In the genomic region with DNA sequence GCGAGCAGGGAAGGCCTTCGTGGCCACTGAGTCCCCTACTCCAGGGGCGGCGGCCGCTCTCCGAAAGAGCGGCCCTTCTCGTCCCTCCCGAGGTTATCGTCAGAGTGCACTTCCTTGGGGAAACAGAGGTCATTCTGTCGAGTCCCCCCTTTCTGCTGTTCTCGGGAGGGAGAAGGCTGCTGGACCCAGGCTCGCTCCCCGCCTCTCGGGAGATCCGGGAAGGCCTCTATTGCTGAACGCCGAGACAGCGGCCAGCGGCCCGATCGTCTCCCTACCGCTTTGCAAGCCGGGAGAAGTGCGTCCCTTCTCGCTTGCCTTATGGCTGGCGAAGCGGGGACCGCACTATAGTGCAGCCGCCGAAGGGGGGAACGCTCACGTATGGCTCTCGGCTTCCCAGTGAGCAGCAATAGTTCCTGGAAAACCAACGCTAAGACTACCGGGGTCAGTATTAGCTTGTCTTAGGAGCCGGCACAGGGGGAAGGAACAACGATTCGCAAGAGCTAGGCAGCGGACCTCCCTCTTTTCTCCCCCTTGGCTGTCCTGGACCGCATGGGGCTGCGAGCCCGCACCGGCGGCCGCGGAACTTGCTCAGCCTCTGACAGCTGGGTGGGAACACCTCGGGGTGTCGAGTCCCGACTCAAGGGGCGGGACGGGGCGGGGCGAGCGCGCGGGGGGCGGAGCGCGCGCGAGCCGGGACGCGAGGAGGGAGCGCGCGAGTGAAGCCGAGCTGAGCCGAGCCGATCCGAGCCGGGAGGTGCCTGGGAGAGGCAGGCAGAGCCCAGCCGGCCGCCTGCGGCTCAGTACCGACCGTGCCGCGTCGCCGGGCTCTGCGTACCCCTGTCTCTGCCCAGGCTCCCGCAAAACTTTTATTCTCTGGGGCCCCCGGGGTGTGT, we compare ENCODE assay signal across 8 cellular contexts. TPM values are rescaled to one million over a fixed set of nuclear protein-coding genes. Genes with fewer than 3 reads are reported as not detected.
A peak's percentile ranks its signal among the peaks of the same experiment; 100 is the strongest.
DNase-seq lines count a peak whose midpoint lies in the region; ATAC-seq and TF ChIP-seq lines count a peak whose summit lies in the region.

No MANE protein-coding gene starts in this region.

- DNase-seq in CD8-positive, alpha-beta memory T cell, result peak; percentile 84 to 92 (median 86)
- DNase-seq in HL-60 (ENCODE audit: low read depth in 1 of 2, low spot score in 1 of 2), result peak; percentile 68 to 94
- DNase-seq in NCI-H82 treated with DMSO at 0.1 percent for 48 hours (lab: John Stamatoyannopoulos, UW; ENCODE audit: unreplicated experiment), result peak; percentile 94
- peak; percentile 94 for DNase-seq in activated CD8-positive, alpha-beta T cell treated with anti-CD3 and anti-CD28 coated beads, Interleukin-2, amount 10 ng/mL, durations not matched to agents 7 days and 5 days
- DNase-seq in ecto neural progenitor cell (ENCODE audit: low spot score), result peak; percentile 91
- peak; percentile 93 for DNase-seq in lung (ENCODE audit: low spot score)
- DNase-seq in stimulated activated CD4-positive, alpha-beta T cell treated with anti-CD3 and anti-CD28 coated beads, TNF-alpha, amount 100 ng/mL, for 1 hour (ENCODE audit: low read depth in 3 of 3, low spot score in 1 of 3), result peak; percentile 67 to 85 (median 82)

- H3K36me3 Mint-ChIP-seq in CD8-positive, alpha-beta memory T cell, result peaks cover 0 to 9% (median 0%) of the 10 kb centered on the region in 3 donors
- no peaks in the 10 kb centered on the region for H3K36me3 Mint-ChIP-seq in activated CD8-positive, alpha-beta T cell treated with anti-CD3 and anti-CD28 coated beads, Interleukin-2, amount 10 ng/mL, durations not matched to agents 7 days and 5 days (ENCODE audit: low read depth)

- CTCF ChIA-PET in CD8-positive, alpha-beta memory T cell (lab: Charles Lee), result interaction anchor here (1.0 kb wide), 2 partner anchors 9 to 188 kb away, joined by 3 to 4 read pairs; no protein-coding TSS in a partner anchor
- CTCF ChIA-PET in activated CD8-positive, alpha-beta T cell treated with anti-CD3 and anti-CD28 coated beads, Interleukin-2, amount 10 ng/mL, durations not matched to agents 7 days and 5 days (lab: Charles Lee), result interaction anchor here (0.7 to 2.2 kb wide), 4 partner anchors 109 to 466 kb away, joined by 3 to 5 read pairs (median 4); partner anchors contain the start of gene NMD3

- H3K27me3 ChIP-seq in CD8-positive, alpha-beta memory T cell (ENCODE audit: insufficient read depth, low read length, poor library complexity, severe bottlenecking), result peaks cover 5% of the 10 kb centered on the region
- no peaks in the 10 kb centered on the region for H3K27me3 ChIP-seq in HL-60 (ENCODE audit: insufficient read depth, poor library complexity, severe bottlenecking)
- H3K27me3 ChIP-seq in lung (ENCODE audit: control insufficient read depth, insufficient read depth), result no peaks in the 10 kb centered on the region

- TF ChIP-seq CTCF in HL-60 (IDR thresholded peaks at IDR 0.05; ENCODE audit: insufficient read depth, low read length) (no peak), lung (IDR thresholded peaks at IDR 0.05; ENCODE audit: control extremely low read depth, extremely low read depth) (no peak)

- ATAC-seq in GM19467 (IDR thresholded peaks at IDR 0.05; ENCODE audit: unreplicated experiment) (peak; percentile 89), lung (ENCODE audit: insufficient read depth, low FRiP score) (peak; percentile 94)
- peak; percentile 89 for ATAC-seq in activated CD8-positive, alpha-beta T cell treated with anti-CD3 and anti-CD28 coated beads, Interleukin-2, amount 10 ng/mL, durations not matched to agents 7 days and 5 days

- H3K27ac Mint-ChIP-seq in CD8-positive, alpha-beta memory T cell, result peak overlapping the region; percentile 88 to 97 (median 94)
- H3K27ac Mint-ChIP-seq in activated CD8-positive, alpha-beta T cell treated with anti-CD3 and anti-CD28 coated beads, Interleukin-2, amount 10 ng/mL, durations not matched to agents 7 days and 5 days, result peak overlapping the region; percentile 95

- WGBS in lung, 2 donors, result 1% methylated on average over 79 to 85 of the region's 85 CpGs

- H3K9me3 Mint-ChIP-seq in CD8-positive, alpha-beta memory T cell, result no peaks in the 10 kb centered on the region
- no peaks in the 10 kb centered on the region for H3K9me3 Mint-ChIP-seq in activated CD8-positive, alpha-beta T cell treated with anti-CD3 and anti-CD28 coated beads, Interleukin-2, amount 10 ng/mL, durations not matched to agents 7 days and 5 days (ENCODE audit: insufficient read depth)

- no peaks in the 10 kb centered on the region for H3K9me3 ChIP-seq in CD8-positive, alpha-beta memory T cell (ENCODE audit: low read length)
- no peaks in the 10 kb centered on the region for H3K9me3 ChIP-seq in lung (ENCODE audit: control insufficient read depth in 2 of 2, insufficient read depth in 1 of 2, low read length in 1 of 2)

- peaks cover 21% of the 10 kb centered on the region for H3K4me1 ChIP-seq in CD8-positive, alpha-beta memory T cell (ENCODE audit: insufficient read depth, low read length)
- peaks cover 8 to 10% of the 10 kb centered on the region in 2 donors for H3K4me1 ChIP-seq in lung (ENCODE audit: control insufficient read depth in 2 of 2, insufficient read depth in 2 of 2, low read length in 2 of 2)

- H3K4me3 Mint-ChIP-seq in CD8-positive, alpha-beta memory T cell, result peak overlapping the region; percentile 93 to 97 (median 96)
- peak overlapping the region; percentile 96 for H3K4me3 Mint-ChIP-seq in activated CD8-positive, alpha-beta T cell treated with anti-CD3 and anti-CD28 coated beads, Interleukin-2, amount 10 ng/mL, durations not matched to agents 7 days and 5 days

- no peaks in the 10 kb centered on the region for H3K36me3 ChIP-seq in CD8-positive, alpha-beta memory T cell (ENCODE audit: insufficient read depth, low read length)
- H3K36me3 ChIP-seq in lung (ENCODE audit: control insufficient read depth in 2 of 2, insufficient read depth in 2 of 2, low read length in 2 of 2), result no peaks in the 10 kb centered on the region

- peaks cover 28 to 46% (median 34%) of the 10 kb centered on the region in 3 donors for H3K4me1 Mint-ChIP-seq in CD8-positive, alpha-beta memory T cell
- H3K4me1 Mint-ChIP-seq in activated CD8-positive, alpha-beta T cell treated with anti-CD3 and anti-CD28 coated beads, Interleukin-2, amount 10 ng/mL, durations not matched to agents 7 days and 5 days (ENCODE audit: low read depth), result peaks cover 31% of the 10 kb centered on the region

- peaks cover 3 to 4% of the 10 kb centered on the region in 2 donors for H3K27me3 Mint-ChIP-seq in CD8-positive, alpha-beta memory T cell
- H3K27me3 Mint-ChIP-seq in activated CD8-positive, alpha-beta T cell treated with anti-CD3 and anti-CD28 coated beads, Interleukin-2, amount 10 ng/mL, durations not matched to agents 7 days and 5 days (ENCODE audit: low read depth), result peaks cover 23% of the 10 kb centered on the region

- H3K27ac ChIP-seq in CD8-positive, alpha-beta memory T cell (ENCODE audit: low read depth, low read length), result peak overlapping the region; percentile 72
- H3K27ac ChIP-seq in HL-60 (replicated peaks) (peak overlapping the region; percentile 99), lung (ENCODE audit: low read depth in 1 of 2, low read length in 1 of 2) (peak overlapping the region; percentile 92 to 97)

- H3K4me3 ChIP-seq in CD8-positive, alpha-beta memory T cell (ENCODE audit: low read length), result peak overlapping the region; percentile 88
- H3K4me3 ChIP-seq in HL-60 (replicated peaks; ENCODE audit: insufficient read depth, low read length) (peak overlapping the region; percentile 73), lung (peak overlapping the region; percentile 64)

- POLR2A ChIA-PET in CD8-positive, alpha-beta memory T cell (lab: Charles Lee), result interaction anchor here (0.6 to 2.1 kb wide), 7 partner anchors 10 to 556 kb away, joined by 3 to 10 read pairs (median 3); partner anchors contain the start of genes KPNA4 and TRIM59
- POLR2A ChIA-PET in activated CD8-positive, alpha-beta T cell treated with anti-CD3 and anti-CD28 coated beads, Interleukin-2, amount 10 ng/mL, durations not matched to agents 7 days and 5 days (lab: Charles Lee), result interaction anchor here (0.8 to 1.5 kb wide), 2 partner anchors 14 to 47 kb away, joined by 3 read pairs; no protein-coding TSS in a partner anchor

RNA-seq across cellular contexts. Expression of gene PPM1L, which starts 0.9 kb away (rescaled TPM):
- 1 to 10 TPM; 3.8 to 4.4 TPM for total RNA-seq in CD8-positive, alpha-beta memory T cell
- polyA plus RNA-seq in CD8-positive, alpha-beta memory T cell, result 1.3 TPM
- total RNA-seq in activated CD8-positive, alpha-beta T cell treated with anti-CD3 and anti-CD28 coated beads, Interleukin-2, amount 10 ng/mL, durations not matched to agents 7 days and 5 days, result 1 to 10 TPM; 3.8 to 3.9 TPM
- 10 to 100 TPM; 10.7 to 17.7 TPM for total RNA-seq in lung
- polyA plus RNA-seq in lung, result 1 to 10 TPM; 1.5 to 2.8 TPM

Comparison
In these comparisons a context has a peak if more than half of its experiments do, and no peak if none do; other contexts are left out.
1. Peak in every context shown above with its lines: DNase-seq, ATAC-seq, H3K4me3 ChIP-seq and H3K27ac ChIP-seq.